Comparison of ENCODE assay signal across 8 cellular contexts in the genomic region with DNA sequence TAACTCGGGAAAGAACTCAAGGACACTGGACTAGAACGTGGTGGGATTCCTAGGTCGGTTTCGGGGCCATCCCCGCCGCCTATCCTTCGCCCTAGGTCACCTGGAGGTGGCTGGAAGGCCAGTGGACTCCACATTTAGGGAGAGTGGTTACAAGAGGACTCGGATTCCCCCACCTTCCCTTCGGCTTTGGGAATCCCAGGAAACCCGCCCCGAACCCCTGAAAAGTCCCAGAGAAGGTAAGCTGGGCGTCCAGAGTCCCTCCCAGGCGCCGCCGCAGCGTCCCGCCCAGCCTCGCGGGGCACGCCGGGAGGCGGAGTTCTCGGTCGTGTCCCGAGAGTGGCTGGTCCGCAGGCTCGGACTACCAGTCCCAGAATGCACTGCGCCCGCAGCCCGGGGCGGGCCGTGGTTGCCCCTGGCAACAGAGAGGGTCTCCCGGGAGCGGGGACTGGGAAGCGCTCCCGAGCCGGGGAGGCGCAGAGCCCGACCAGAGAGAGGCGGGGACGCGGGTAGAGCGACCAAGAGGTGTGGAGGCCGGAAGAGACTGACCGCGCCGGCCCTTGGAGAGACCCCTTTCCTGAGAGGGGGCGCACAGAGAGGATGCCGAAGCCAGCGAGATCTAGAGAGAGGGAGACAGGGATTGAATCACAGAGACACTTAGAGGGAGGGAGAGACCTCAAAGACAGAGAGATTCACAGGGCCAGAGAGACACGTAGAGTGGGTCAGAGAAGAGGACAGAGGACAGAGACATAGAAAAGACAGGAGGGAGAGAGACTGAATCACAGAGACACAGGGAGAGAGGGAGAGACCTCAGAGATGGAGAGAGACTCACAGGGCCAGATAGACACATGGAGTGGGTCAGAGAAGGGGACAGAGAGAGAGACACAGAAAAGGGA. TPM values are rescaled to one million over a fixed set of nuclear protein-coding genes. Genes with fewer than 3 reads are reported as not detected.
DNase-seq lines count a peak whose midpoint lies in the region; ATAC-seq and TF ChIP-seq lines count a peak whose summit lies in the region.

No MANE protein-coding gene starts in this region.

- ATAC-seq in HG02678 (IDR thresholded peaks at IDR 0.05; ENCODE audit: unreplicated experiment) (peak; percentile 94), left lobe of liver (peak; percentile 99)

- no peak for TF ChIP-seq CTCF in GM10248 (IDR thresholded peaks at IDR 0.05; ENCODE audit: control extremely low read depth, extremely low read depth, low read depth, missing control alignments)

- POLR2A ChIA-PET in GM10248 (lab: Yijun Ruan, JAX), result no interaction called here

- CTCF ChIA-PET in GM10248 (lab: Yijun Ruan, JAX), result interaction anchor here (1.6 kb wide), 1 partner anchor 26 kb away, joined by 4 read pairs; no protein-coding TSS in a partner anchor

- peak; percentile 86 for DNase-seq in GM10248 (ENCODE audit: extremely low spot score)
- DNase-seq in NCI-H2171 treated with DMSO at 0.1 percent for 48 hours (lab: John Stamatoyannopoulos, UW), result peak; percentile 70
- peak; percentile 88 for DNase-seq in activated CD4-positive, alpha-beta T cell treated with anti-CD3 and anti-CD28 coated beads for 48 hours
- peak; percentile 75 for DNase-seq in dedifferentiated amniotic fluid mesenchymal stem cell (ENCODE audit: extremely low spot score)
- peak; percentile 83 for DNase-seq in left lobe of liver (ENCODE audit: low spot score)
- DNase-seq in stimulated activated CD4-positive, alpha-beta T cell treated with anti-CD3 and anti-CD28 coated beads, Interleukin-15, amount 100 ng/mL, for 48 hours (ENCODE audit: low read depth in 2 of 2), result peak; percentile 65 to 84
- no peak for DNase-seq in NCI-H345 treated with DMSO at 0.1 percent for 48 hours (lab: John Stamatoyannopoulos, UW; ENCODE audit: unreplicated experiment)

RNA-seq across cellular contexts. Expression of a gene that starts 2.6 kb away (rescaled TPM):
- 0.08 TPM for total RNA-seq in left lobe of liver

RNA-seq across cellular contexts. Expression of a gene that starts 11.7 kb away (rescaled TPM):
- total RNA-seq in left lobe of liver, result 15.2 TPM

RNA-seq across cellular contexts. Expression of a gene that starts 29.7 kb away (rescaled TPM):
- not detected for total RNA-seq in left lobe of liver

RNA-seq across cellular contexts. Expression of a gene that starts 55.3 kb away (rescaled TPM):
- 0.28 TPM for total RNA-seq in left lobe of liver
